In the genomic region with DNA sequence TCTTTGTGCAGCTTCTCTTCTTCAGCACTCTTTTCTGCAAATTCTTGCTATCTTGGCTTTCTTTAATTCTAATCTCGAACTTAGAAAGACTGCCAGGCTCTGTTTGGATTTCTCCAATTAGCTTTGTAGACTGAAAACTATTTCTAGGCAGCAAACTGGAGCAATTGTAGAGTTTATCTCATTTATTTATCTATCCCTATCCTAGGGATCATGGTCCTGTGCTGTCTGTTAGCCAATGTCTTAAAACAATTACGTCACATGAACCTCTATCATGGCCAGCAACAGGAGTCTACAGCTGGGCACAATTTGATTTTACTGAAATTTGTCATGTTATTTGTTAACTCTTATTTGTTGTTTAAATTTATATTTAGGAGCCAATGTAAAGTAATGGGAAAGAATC, we compare ENCODE assay signal across 15 cellular contexts.
DNase-seq lines count a peak whose midpoint lies in the region; ATAC-seq and TF ChIP-seq lines count a peak whose summit lies in the region.
"Had no signal": no experiment of that assay in that cellular context is flagged by ENCODE, and none has a peak within 500 bp of the region (broad histone marks: within the 10 kb centered on the region; RNA-seq: fewer than 3 reads in every experiment).

No MANE protein-coding gene starts in this region.

- peak overlapping the region; percentile 31 for H2AFZ ChIP-seq in ACC112 (ENCODE audit: low read length, unreplicated experiment)
- H2AFZ ChIP-seq in neuronal stem cell (ENCODE audit: low read length), result no peak overlapping the region
- H2AFZ ChIP-seq: GM23338 had no signal

- H3K79me2 ChIP-seq in ACC112 (ENCODE audit: control insufficient read depth, insufficient read depth, low read length, unreplicated experiment), result no peaks in the 10 kb centered on the region

- H3K27ac ChIP-seq in ACC112 (ENCODE audit: low read depth, low read length) (0 out of 2 replicates have a peak overlapping the region, but pooled peaks have one; percentile 7), neuronal stem cell (replicated peaks; ENCODE audit: low read length) (peak overlapping the region; percentile 18)
- H3K27ac ChIP-seq: BLaER1 treated with 17β-estradiol and CSF1 and Interleukin-3, amounts not matched to agents 10 nM and 100 nM had no signal

- no CpG with 5 or more reads among the region's 2 CpGs for WGBS in neuronal stem cell (ENCODE audit: extremely low coverage in 2 of 2, insufficient read length in 2 of 2, insufficient replicate concordance in 1 of 2), 2 donors

- no peak for TF ChIP-seq CTCF in fibroblast of the aortic adventitia (IDR thresholded peaks at IDR 0.05; ENCODE audit: insufficient read depth, low read length)

- H3K4me1 ChIP-seq in ACC112 (ENCODE audit: control insufficient read depth, insufficient read depth, low read length, unreplicated experiment) (peaks cover 40% of the 10 kb centered on the region), adipocyte (ENCODE audit: control insufficient read depth, insufficient read depth, low read length) (peaks cover 40% of the 10 kb centered on the region), neuronal stem cell (ENCODE audit: control insufficient read depth in 2 of 2, insufficient read depth in 1 of 2, low read depth in 1 of 2, low read length in 2 of 2) (peaks cover 8 to 17% of the 10 kb centered on the region in 2 donors)
- H3K4me1 ChIP-seq: BLaER1 treated with 17β-estradiol and CSF1 and Interleukin-3, amounts not matched to agents 10 nM and 100 nM had no signal

- no peak overlapping the region for H2BK5ac ChIP-seq in neuronal stem cell (ENCODE audit: low read length)

- no peak overlapping the region for H2BK15ac ChIP-seq in neuronal stem cell (ENCODE audit: low read length)

- H3K4me3 ChIP-seq in ACC112 (ENCODE audit: low read depth, low read length) (no peak overlapping the region), adipocyte (ENCODE audit: low read length) (no peak overlapping the region), fibroblast of the aortic adventitia (ENCODE audit: low read depth, low read length) (no peak overlapping the region), neuronal stem cell (ENCODE audit: low read length in 2 of 2) (no peak overlapping the region)
- H3K4me3 ChIP-seq: BLaER1 treated with 17β-estradiol and CSF1 and Interleukin-3, amounts not matched to agents 10 nM and 100 nM; GM23338 had no signal

- DNase-seq in adipocyte (ENCODE audit: low read depth), result peak; percentile 19
- DNase-seq in fibroblast of the aortic adventitia (ENCODE audit: low read depth), result peak; percentile 81
- DNase-seq in neuronal stem cell (ENCODE audit: low spot score), result no peak
- no peak for DNase-seq in NCI-H1048 (lab: John Stamatoyannopoulos, UW)
- no peak for DNase-seq in NCI-H1436 treated with DMSO at 0.1 percent for 48 hours (lab: John Stamatoyannopoulos, UW)
- DNase-seq: 8988T; ACHN; CD4-positive, CD25-positive, alpha-beta regulatory T cell; DMS53; GF-D8; H7 had no signal

- H3K79me1 ChIP-seq in neuronal stem cell (ENCODE audit: low read depth, low read length), result no peaks in the 10 kb centered on the region

- H3K9ac ChIP-seq in adipocyte (ENCODE audit: low read length) (no peak overlapping the region), neuronal stem cell (ENCODE audit: low read depth, low read length, poor library complexity) (no peak overlapping the region)
- H3K9ac ChIP-seq: BLaER1 treated with 17β-estradiol and CSF1 and Interleukin-3, amounts not matched to agents 10 nM and 100 nM had no signal

- H3K4me2 ChIP-seq in neuronal stem cell (ENCODE audit: insufficient read depth, low read length, poor library complexity, severe bottlenecking), result no peak overlapping the region
- H3K4me2 ChIP-seq: BLaER1 treated with 17β-estradiol and CSF1 and Interleukin-3, amounts not matched to agents 10 nM and 100 nM; GM23338 had no signal

- H3K27me3 ChIP-seq in ACC112 (ENCODE audit: insufficient read depth, low read length), result no peaks in the 10 kb centered on the region
- H3K27me3 ChIP-seq in adipocyte (replicated peaks; ENCODE audit: control insufficient read depth, insufficient read depth, low read length), result no peaks in the 10 kb centered on the region
- H3K27me3 ChIP-seq in neuronal stem cell (ENCODE audit: control insufficient read depth in 3 of 3, insufficient read depth in 3 of 3, low read depth in 1 of 3, low read length in 3 of 3), result no peaks in the 10 kb centered on the region
- H3K27me3 ChIP-seq: BLaER1 treated with 17β-estradiol and CSF1 and Interleukin-3, amounts not matched to agents 10 nM and 100 nM had no signal

- H2BK120ac ChIP-seq in neuronal stem cell (ENCODE audit: low read depth, low read length), result no peak overlapping the region

- H2AK5ac ChIP-seq in neuronal stem cell (ENCODE audit: low read depth, low read length), result no peak overlapping the region

- no peak overlapping the region for H3K14ac ChIP-seq in neuronal stem cell (ENCODE audit: low read length)

- no peak overlapping the region for H4K8ac ChIP-seq in neuronal stem cell (ENCODE audit: low read depth, low read length)

- ATAC-seq in HG02798 (IDR thresholded peaks at IDR 0.05; ENCODE audit: poor library complexity, unreplicated experiment), result no peak
- ATAC-seq: GM23338 had no signal

- H3K9me3 ChIP-seq in adipocyte (ENCODE audit: control insufficient read depth, low read length), result no peaks in the 10 kb centered on the region
- H3K9me3 ChIP-seq in neuronal stem cell (replicated peaks in 1 of 2; ENCODE audit: control insufficient read depth in 2 of 2, insufficient read depth in 1 of 2, low read depth in 1 of 2, low read length in 2 of 2), result no peaks in the 10 kb centered on the region
- H3K9me3 ChIP-seq: BLaER1 treated with 17β-estradiol and CSF1 and Interleukin-3, amounts not matched to agents 10 nM and 100 nM had no signal

- H3K4ac ChIP-seq in neuronal stem cell (ENCODE audit: low read length), result no peak overlapping the region

- no peak overlapping the region for H4K91ac ChIP-seq in neuronal stem cell (ENCODE audit: low read depth, low read length, poor library complexity)

- H3K36me3 ChIP-seq in ACC112 (ENCODE audit: insufficient read depth, low read length) (no peaks in the 10 kb centered on the region), adipocyte (ENCODE audit: control insufficient read depth, insufficient read depth, low read length, severe bottlenecking) (no peaks in the 10 kb centered on the region), neuronal stem cell (replicated peaks in 1 of 2; ENCODE audit: control insufficient read depth in 2 of 2, insufficient read depth in 2 of 2, low read length in 2 of 2) (no peaks in the 10 kb centered on the region)
- H3K36me3 ChIP-seq: BLaER1 treated with 17β-estradiol and CSF1 and Interleukin-3, amounts not matched to agents 10 nM and 100 nM had no signal

- H2BK12ac ChIP-seq in neuronal stem cell (ENCODE audit: low read length), result no peak overlapping the region

- H3K23ac ChIP-seq in neuronal stem cell (ENCODE audit: low read depth, low read length, poor library complexity), result no peak overlapping the region

- H3K18ac ChIP-seq in neuronal stem cell (ENCODE audit: low read length), result no peak overlapping the region

Comparison
In these comparisons a context has a peak if more than half of its experiments do, and no peak if none do; other contexts are left out.
1. DNase-seq: peak in adipocyte (single experiment) and fibroblast of the aortic adventitia (single experiment); none in neuronal stem cell (single experiment), NCI-H1048 (single experiment) and NCI-H1436 treated with DMSO at 0.1 percent for 48 hours (single experiment).